19 cellular contexts compared by ENCODE assay signal in the genomic region with DNA sequence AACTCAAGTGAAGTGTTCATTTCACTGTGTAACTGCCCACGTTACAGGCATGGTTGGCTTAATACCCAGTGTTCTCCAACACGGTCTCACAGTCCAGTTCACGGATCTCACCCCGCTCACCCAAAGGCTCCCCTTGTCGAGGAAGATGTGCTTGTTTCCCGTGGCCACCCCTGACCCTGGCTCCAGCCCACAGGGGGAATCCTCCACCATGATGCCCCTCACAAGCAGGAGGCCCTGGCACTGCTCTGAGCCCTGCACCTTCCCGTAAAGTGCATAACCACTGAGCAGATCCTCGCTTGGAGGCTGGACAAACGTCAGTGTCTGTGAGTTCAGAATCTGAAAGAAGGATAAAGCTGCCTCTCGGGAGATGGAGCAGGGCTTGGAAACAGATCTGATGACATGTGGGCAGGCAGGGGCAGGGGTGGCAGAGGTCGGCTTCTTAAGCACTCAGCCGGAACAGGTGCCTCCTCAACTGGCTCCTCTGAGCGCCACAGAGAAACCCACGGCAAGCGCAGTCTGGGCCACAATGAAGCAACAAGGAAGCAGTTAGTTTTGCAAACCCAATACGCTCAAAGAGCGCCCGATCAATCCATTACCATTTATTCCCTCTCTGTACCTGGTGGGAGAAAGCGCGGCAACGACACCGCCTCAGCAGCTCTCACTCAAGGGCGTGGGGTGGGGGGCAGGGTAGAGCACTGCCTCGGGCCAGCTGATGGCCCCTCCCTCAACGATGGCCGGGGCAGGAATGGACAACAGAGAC. TPM values are rescaled to one million over a fixed set of nuclear protein-coding genes. Genes with fewer than 3 reads are reported as not detected.
A peak's percentile ranks its signal among the peaks of the same experiment; 100 is the strongest.
DNase-seq lines count a peak whose midpoint lies in the region; ATAC-seq and TF ChIP-seq lines count a peak whose summit lies in the region.
"Had no signal": no experiment of that assay in that cellular context is flagged by ENCODE, and none has a peak within 500 bp of the region (broad histone marks: within the 10 kb centered on the region; RNA-seq: fewer than 3 reads in every experiment).

No MANE protein-coding gene starts in this region.

- H3K36me3 ChIP-seq in GM23338 (ENCODE audit: insufficient read depth) (no peaks in the 10 kb centered on the region), endodermal cell (ENCODE audit: control insufficient read depth, insufficient read depth, low read length) (no peaks in the 10 kb centered on the region), sigmoid colon (peaks cover 0 to 9% (median 0%) of the 10 kb centered on the region in 4 donors)
- H3K36me3 ChIP-seq: prostate gland had no signal

- H3K27me3 Mint-ChIP-seq in activated CD8-positive, alpha-beta memory T cell treated with anti-CD3 and anti-CD28 coated beads, Interleukin-2, amount 10 ng/mL, durations not matched to agents 7 days and 5 days: no peaks in the 10 kb centered on the region
- H3K27me3 Mint-ChIP-seq in GM23338 (ENCODE audit: insufficient read depth, low read depth, poor library complexity) (peaks cover 8% of the 10 kb centered on the region), endodermal cell (ENCODE audit: insufficient read depth) (no peaks in the 10 kb centered on the region)
- H3K27me3 Mint-ChIP-seq: activated naive CD4-positive, alpha-beta T cell treated with anti-CD3 and anti-CD28 coated beads, Interleukin-2, amount 50 U/mL, for 24 hours had no signal

- no peaks in the 10 kb centered on the region for H3K9me2 ChIP-seq in GM23338 (ENCODE audit: insufficient read depth)

- H3K27ac ChIP-seq in GM23338 (ENCODE audit: low read depth): no peak overlapping the region
- H3K27ac ChIP-seq in endodermal cell (ENCODE audit: low read depth, low read length): no peak overlapping the region
- no peak overlapping the region for H3K27ac ChIP-seq in sigmoid colon
- H3K27ac ChIP-seq: GM23248, prostate gland had no signal

- peaks cover 5% of the 10 kb centered on the region for H3K36me3 Mint-ChIP-seq in activated CD8-positive, alpha-beta memory T cell treated with anti-CD3 and anti-CD28 coated beads, Interleukin-2, amount 10 ng/mL, durations not matched to agents 7 days and 5 days
- H3K36me3 Mint-ChIP-seq in GM23338 (ENCODE audit: low read depth) (peaks cover 13% of the 10 kb centered on the region), endodermal cell (ENCODE audit: low read depth) (no peaks in the 10 kb centered on the region)

- no peak overlapping the region for H3K4me3 Mint-ChIP-seq in activated CD8-positive, alpha-beta memory T cell treated with anti-CD3 and anti-CD28 coated beads, Interleukin-2, amount 10 ng/mL, durations not matched to agents 7 days and 5 days
- H3K4me3 Mint-ChIP-seq in GM23338 (no peak overlapping the region), endodermal cell (no peak overlapping the region)
- H3K4me3 Mint-ChIP-seq: activated naive CD4-positive, alpha-beta T cell treated with anti-CD3 and anti-CD28 coated beads, Interleukin-2, amount 50 U/mL, for 24 hours had no signal

- in situ Hi-C loops in G401 (cut with HindIII; ENCODE audit: low sequenced_read_pairs): no loop called here

- H3K9me3 Mint-ChIP-seq in activated CD8-positive, alpha-beta memory T cell treated with anti-CD3 and anti-CD28 coated beads, Interleukin-2, amount 10 ng/mL, durations not matched to agents 7 days and 5 days (ENCODE audit: low read depth): no peaks in the 10 kb centered on the region
- H3K9me3 Mint-ChIP-seq in GM23338: no peaks in the 10 kb centered on the region; the same call in 2 of the 3 replicates
- H3K9me3 Mint-ChIP-seq in endodermal cell: no peaks in the 10 kb centered on the region
- H3K9me3 Mint-ChIP-seq: activated naive CD4-positive, alpha-beta T cell treated with anti-CD3 and anti-CD28 coated beads, Interleukin-2, amount 50 U/mL, for 24 hours had no signal

- H2AFZ ChIP-seq in GM23338: no peak overlapping the region
- H2AFZ ChIP-seq: GM23248 had no signal

- no peaks in the 10 kb centered on the region for H3K27me3 ChIP-seq in GM23338 (ENCODE audit: insufficient read depth)
- H3K27me3 ChIP-seq in endodermal cell (ENCODE audit: control insufficient read depth, insufficient read depth, low read length, poor library complexity, severe bottlenecking): no peaks in the 10 kb centered on the region
- H3K27me3 ChIP-seq in sigmoid colon: no peaks in the 10 kb centered on the region

- no peak overlapping the region for H3K9ac ChIP-seq in endodermal cell (ENCODE audit: extremely low read depth, low read length, poor library complexity, severe bottlenecking)
- H3K9ac ChIP-seq: GM23248 had no signal

- no peak for TF ChIP-seq EP300 in sigmoid colon (IDR thresholded peaks at IDR 0.05)

- H3K9me3 ChIP-seq in endodermal cell (ENCODE audit: control insufficient read depth, low read length) (no peaks in the 10 kb centered on the region), sigmoid colon (no peaks in the 10 kb centered on the region)
- H3K9me3 ChIP-seq: prostate gland had no signal

- H3K4me2 ChIP-seq in GM23338: no peak overlapping the region

- TF ChIP-seq POLR2A in sigmoid colon (IDR thresholded peaks at IDR 0.05): no peak

- no peak for ATAC-seq in activated CD8-positive, alpha-beta memory T cell treated with anti-CD3 and anti-CD28 coated beads, Interleukin-2, amount 10 ng/mL, durations not matched to agents 7 days and 5 days
- no peak for ATAC-seq in GM23338
- no peak for ATAC-seq in HG03439 (IDR thresholded peaks at IDR 0.05; ENCODE audit: unreplicated experiment)
- ATAC-seq: SK-N-SH treated with all-trans-retinoic acid at 6 μM for 48 hours had no signal

- CTCF ChIA-PET in activated CD8-positive, alpha-beta memory T cell treated with anti-CD3 and anti-CD28 coated beads, Interleukin-2, amount 10 ng/mL, durations not matched to agents 7 days and 5 days (lab: Charles Lee): interaction anchor here (1.5 to 1.7 kb wide), 2 partner anchors 13 to 14 kb away, joined by 3 to 5 read pairs; no protein-coding TSS in a partner anchor

- no peak overlapping the region for H3K4me3 ChIP-seq in GM23338
- H3K4me3 ChIP-seq in endodermal cell (ENCODE audit: low read length): no peak overlapping the region
- H3K4me3 ChIP-seq in sigmoid colon: no peak overlapping the region
- H3K4me3 ChIP-seq: GM23248, prostate gland had no signal

- DNase-seq in activated CD8-positive, alpha-beta memory T cell treated with anti-CD3 and anti-CD28 coated beads, Interleukin-2, amount 50 U/mL, for 4 hours: peak; percentile 12
- no peak for DNase-seq in activated CD8-positive, alpha-beta memory T cell treated with anti-CD3 and anti-CD28 coated beads, Interleukin-2, amount 10 ng/mL, durations not matched to agents 7 days and 5 days
- no peak for DNase-seq in GM23338 (ENCODE audit: low spot score)
- DNase-seq in endodermal cell: no peak
- DNase-seq in sigmoid colon: peak; percentile 48
- no peak for DNase-seq in stimulated activated CD8-positive, alpha-beta memory T cell treated with anti-CD3 and anti-CD28 coated beads, Interleukin-4, amount 100 ng/mL, for 48 hours
- DNase-seq in G401 (ENCODE audit: low spot score): no peak
- DNase-seq: activated CD4-positive, alpha-beta T cell treated with anti-CD3 and anti-CD28 coated beads for 48 hours; GM23248; NCI-H1105; NCI-H2081; NCI-H446; small intestine; stimulated activated CD4-positive, alpha-beta T cell treated with anti-CD3 and anti-CD28 coated beads, Interleukin-4, amount 100 ng/mL, for 1 hour; substantia nigra had no signal

- 0 out of 2 replicates have a peak, but pooled peaks cover 4% of the 10 kb centered on the region for H3F3A ChIP-seq in GM23338 (replicated peaks; ENCODE audit: low read depth)

- H3K4me1 Mint-ChIP-seq in activated CD8-positive, alpha-beta memory T cell treated with anti-CD3 and anti-CD28 coated beads, Interleukin-2, amount 10 ng/mL, durations not matched to agents 7 days and 5 days: peaks cover 30% of the 10 kb centered on the region
- H3K4me1 Mint-ChIP-seq in GM23338 (peaks cover 57% of the 10 kb centered on the region), endodermal cell (peaks cover 9% of the 10 kb centered on the region)

- H3K79me2 ChIP-seq in GM23338 (replicated peaks; ENCODE audit: insufficient read depth): peaks cover 94% of the 10 kb centered on the region

- 94 to 96% methylated on average over 20 to 26 of the region's 26 CpGs for WGBS in endodermal cell (ENCODE audit: insufficient coverage in 1 of 2, insufficient read length in 1 of 2), 2 experiments
- WGBS in sigmoid colon, 2 donors: 93 to 96% methylated on average over 26 of the region's 26 CpGs

- no peak overlapping the region for H3K27ac Mint-ChIP-seq in activated CD8-positive, alpha-beta memory T cell treated with anti-CD3 and anti-CD28 coated beads, Interleukin-2, amount 10 ng/mL, durations not matched to agents 7 days and 5 days
- H3K27ac Mint-ChIP-seq in GM23338 (0 out of 2 replicates have a peak overlapping the region, but pooled peaks have one; percentile 74), endodermal cell (peak overlapping the region; percentile 48)

- H3K4me1 ChIP-seq in GM23338 (ENCODE audit: insufficient read depth) (peaks cover 32% of the 10 kb centered on the region), endodermal cell (ENCODE audit: control insufficient read depth, insufficient read depth, low read length) (no peaks in the 10 kb centered on the region), sigmoid colon (peaks cover 0 to 58% (median 48%) of the 10 kb centered on the region in 4 donors)
- H3K4me1 ChIP-seq: prostate gland had no signal

- intact Hi-C loops in sigmoid colon (cut with DNase I): no loop called here

- TF ChIP-seq CTCF in GM23338 (conservative IDR thresholded peaks at IDR 0.05; ENCODE audit: low read depth in 2 of 2): no peak
- no peak for TF ChIP-seq CTCF in endodermal cell (conservative IDR thresholded peaks at IDR 0.05)
- TF ChIP-seq CTCF in sigmoid colon (IDR thresholded peaks at IDR 0.05): no peak

- peaks cover 7% of the 10 kb centered on the region; the same call in 1 of the 2 replicates for H4K20me1 ChIP-seq in GM23338 (replicated peaks; ENCODE audit: insufficient read depth)

TF ChIP-seq in GM23338, 12 proteins besides CTCF, POLR2A, EP300 and RAD21 (continues in another document):
- no peak for TF ChIP-seq EZH2 (IDR thresholded peaks at IDR 0.05; ENCODE audit: low read depth, unreplicated experiment)
- no peak for TF ChIP-seq CREB1 (CRISPR knock-in tag; IDR thresholded peaks at IDR 0.05; ENCODE audit: low read depth)
- no peak for TF ChIP-seq POLR2AphosphoS5 (IDR thresholded peaks at IDR 0.05; ENCODE audit: low read depth)

RNA-seq across cellular contexts. Expression of gene HDAC4, which starts 17.6 kb away (rescaled TPM):
- 10 to 100 TPM; 25.2 to 65.1 TPM for total RNA-seq in activated CD8-positive, alpha-beta memory T cell treated with anti-CD3 and anti-CD28 coated beads, Interleukin-2, amount 10 ng/mL, durations not matched to agents 7 days and 5 days
- total RNA-seq in GM23338 (2014; rRNA removed; shearing (Covaris generic)): 41.8 and 46.2 TPM in 2 replicates
- 6.6 and 8.1 TPM in 2 replicates for polyA plus RNA-seq in GM23338 (2016; fragmentation: Nextera tagmentation; extraction: Ambion mirVana)
- total RNA-seq in endodermal cell: 10 to 100 TPM; 45.7 to 51.2 TPM
- polyA plus RNA-seq in endodermal cell (2013, experiment 1 of 2): 11.1 TPM
- 13.9 TPM for polyA plus RNA-seq in endodermal cell (2013, experiment 2 of 2)
- total RNA-seq in sigmoid colon: 100 to 1,000 TPM in 3 of 4 donors, 10 to 100 TPM in 1; 77.0 to 196 (median 139) TPM
- polyA plus RNA-seq in sigmoid colon: 10 to 100 TPM in 1 of 3 donors, 1 to 10 TPM in 2; 1.8 to 16.4 (median 3.0) TPM
- total RNA-seq in G401 (2014; rRNA removed; shearing (Covaris generic)): 4.5 and 7.7 TPM in 2 replicates

Comparison
In these comparisons a context has a peak if more than half of its experiments do, and no peak if none do; other contexts are left out.
1. DNase-seq: peak in activated CD8-positive, alpha-beta memory T cell treated with anti-CD3 and anti-CD28 coated beads, Interleukin-2, amount 50 U/mL, for 4 hours (single experiment) and sigmoid colon (single experiment); none in activated CD8-positive, alpha-beta memory T cell treated with anti-CD3 and anti-CD28 coated beads, Interleukin-2, amount 10 ng/mL, durations not matched to agents 7 days and 5 days (single experiment), GM23338 (single experiment), endodermal cell (single experiment), stimulated activated CD8-positive, alpha-beta memory T cell treated with anti-CD3 and anti-CD28 coated beads, Interleukin-4, amount 100 ng/mL, for 48 hours (single experiment) and G401 (single experiment).